1 cellular context compared by ENCODE assay signal in genomic region chr5:83914662-83915418, GRCh38.
TF ChIP-seq lines count a peak whose summit lies in the region.

No MANE protein-coding gene starts in this region.

TF ChIP-seq in SK-N-SH, 30 proteins besides CTCF, POLR2A, EP300 and RAD21 (continued from another document):
- TF ChIP-seq ZBTB33 (IDR thresholded peaks at IDR 0.05; ENCODE audit: borderline replicate concordance, low read depth) (no peak), SIN3A (IDR thresholded peaks at IDR 0.05; ENCODE audit: borderline replicate concordance, low read depth, low read length) (no peak), YY1 (IDR thresholded peaks at IDR 0.05; ENCODE audit: low read depth) (no peak), RXRA (IDR thresholded peaks at IDR 0.05; ENCODE audit: borderline replicate concordance, low read depth) (no peak), ELF1 (IDR thresholded peaks at IDR 0.05) (no peak), NRF1 (IDR thresholded peaks at IDR 0.05; ENCODE audit: low read depth, low read length) (no peak), MXI1 (IDR thresholded peaks at IDR 0.05; ENCODE audit: low read depth, low read length) (no peak), GATA2 (CRISPR knock-in tag; IDR thresholded peaks at IDR 0.05) (no peak)
